In the genomic region with DNA sequence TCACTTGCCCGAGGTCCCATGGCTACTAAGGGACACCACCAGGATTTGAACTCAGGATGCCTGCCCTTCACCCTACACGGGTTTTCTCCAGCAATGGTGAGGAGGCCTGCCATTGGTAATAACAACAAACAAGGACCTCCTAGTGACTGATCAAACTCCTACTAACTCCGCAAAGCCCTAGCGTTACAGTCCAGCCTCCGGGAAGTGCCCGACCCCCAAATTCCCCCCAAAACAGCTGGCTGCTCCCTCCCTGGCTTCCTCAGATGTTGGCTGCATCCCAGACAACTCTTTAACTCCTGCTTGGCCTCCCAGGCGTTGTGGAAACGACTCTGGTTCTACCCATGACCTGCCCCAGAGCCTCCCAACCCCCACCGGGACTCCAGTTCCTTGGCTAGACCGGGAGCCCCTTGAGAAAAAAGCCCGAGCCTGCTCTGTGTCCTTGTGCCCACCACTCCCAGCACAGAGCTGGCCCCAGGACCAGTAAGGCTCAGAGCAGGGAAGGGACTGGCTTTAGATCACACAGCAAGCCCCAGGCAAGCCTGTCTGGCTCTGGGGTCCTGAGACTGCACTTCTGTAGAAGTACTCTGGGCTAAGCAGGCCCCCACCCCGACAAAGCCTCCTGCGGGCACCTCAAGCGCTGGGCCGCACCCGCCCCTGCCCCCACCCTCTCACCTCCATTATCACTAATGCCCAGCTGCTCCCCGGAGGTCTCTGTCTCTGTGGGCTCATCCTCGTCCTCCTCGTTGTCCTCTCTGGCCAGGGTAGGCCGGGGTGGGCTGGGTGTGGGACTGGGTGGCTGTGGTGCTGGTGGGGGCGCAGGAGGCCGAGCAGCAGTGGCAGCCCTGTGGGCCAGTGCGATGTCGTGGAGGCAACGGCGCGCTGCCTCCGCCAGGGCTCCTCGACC, we compare ENCODE assay signal across 16 cellular contexts. TPM values are rescaled to one million over a fixed set of nuclear protein-coding genes. Genes with fewer than 3 reads are reported as not detected.
DNase-seq lines count a peak whose midpoint lies in the region; ATAC-seq and TF ChIP-seq lines count a peak whose summit lies in the region.
"Had no signal": no experiment of that assay in that cellular context is flagged by ENCODE, and none has a peak within 500 bp of the region (broad histone marks: within the 10 kb centered on the region; RNA-seq: fewer than 3 reads in every experiment).

No MANE protein-coding gene starts in this region.

- TF ChIP-seq CTCF in osteocyte (IDR thresholded peaks at IDR 0.05) = no peak
- no peak for TF ChIP-seq CTCF in PC-3 (conservative IDR thresholded peaks at IDR 0.05; ENCODE audit: low read depth, low read length)

- H2AFZ ChIP-seq in PC-3 (ENCODE audit: low read length) = no peak overlapping the region

- no peak for DNase-seq in activated CD4-positive, alpha-beta T cell treated with anti-CD3 and anti-CD28 coated beads, Interleukin-2, amount 10 ng/mL, durations not matched to agents 24 days and 14 days
- no peak for DNase-seq in activated CD4-positive, alpha-beta T cell treated with anti-CD3 and anti-CD28 coated beads for 1 hour
- DNase-seq in osteocyte (ENCODE audit: extremely low spot score, unreplicated experiment) (no peak), PC-3 (no peak)
- DNase-seq: activated CD4-positive, alpha-beta T cell treated with anti-CD3 and anti-CD28 coated beads, Interleukin-2, amount 50 U/mL, for 4 hours; activated naive CD4-positive, alpha-beta T cell; KG1; mesendoderm; NCI-H1436; NCI-H345; posterior cingulate gyrus; tibial artery had no signal

- no peaks in the 10 kb centered on the region for H3F3A ChIP-seq in PC-3 (ENCODE audit: low read length, unreplicated experiment)

- H3K36me3 Mint-ChIP-seq in activated CD4-positive, alpha-beta T cell treated with anti-CD3 and anti-CD28 coated beads, Interleukin-2, amount 10 ng/mL, durations not matched to agents 24 days and 14 days (ENCODE audit: low read depth) = peaks cover 9% of the 10 kb centered on the region
- H3K36me3 Mint-ChIP-seq in activated T-helper 17 cell treated with anti-CD3 and anti-CD28 coated beads, Interleukin-2, amount 50 U/mL, for 72 hours (ENCODE audit: low read depth) = peaks cover 38% of the 10 kb centered on the region
- peaks cover 4% of the 10 kb centered on the region for H3K36me3 Mint-ChIP-seq in osteocyte (ENCODE audit: unreplicated experiment)

- POLR2A ChIA-PET in PC-3 (lab: Charles Lee; ENCODE audit: unreplicated experiment) = no interaction called here

- peaks cover 28% of the 10 kb centered on the region for H3K4me1 ChIP-seq in PC-3 (ENCODE audit: insufficient read depth, low read length)

- H3K4me3 Mint-ChIP-seq in activated CD4-positive, alpha-beta T cell treated with anti-CD3 and anti-CD28 coated beads, Interleukin-2, amount 10 ng/mL, durations not matched to agents 24 days and 14 days = peak overlapping the region; percentile 26
- peak overlapping the region; percentile 60 for H3K4me3 Mint-ChIP-seq in activated T-helper 17 cell treated with anti-CD3 and anti-CD28 coated beads, Interleukin-2, amount 50 U/mL, for 72 hours
- no peak overlapping the region for H3K4me3 Mint-ChIP-seq in osteocyte (ENCODE audit: unreplicated experiment)

- no TSS peak for BruUV-seq in PC-3 (replicated peaks; lab: Mats Ljungman, UMichigan)

- CTCF ChIA-PET in PC-3 (lab: Charles Lee) = no interaction called here

- no peaks in the 10 kb centered on the region for H3K9me2 ChIP-seq in PC-3 (replicated peaks; ENCODE audit: low read length)

- H3K4me2 ChIP-seq in PC-3 (ENCODE audit: low read length) = no peak overlapping the region
- H3K4me2 ChIP-seq: A549 had no signal

- H3K9me3 ChIP-seq in PC-3 (ENCODE audit: low read length) = no peaks in the 10 kb centered on the region
- H3K9me3 ChIP-seq: A549, breast epithelium, tibial artery had no signal

- H3K9me3 Mint-ChIP-seq in activated CD4-positive, alpha-beta T cell treated with anti-CD3 and anti-CD28 coated beads, Interleukin-2, amount 10 ng/mL, durations not matched to agents 24 days and 14 days = no peaks in the 10 kb centered on the region
- H3K9me3 Mint-ChIP-seq in activated T-helper 17 cell treated with anti-CD3 and anti-CD28 coated beads, Interleukin-2, amount 50 U/mL, for 72 hours = no peaks in the 10 kb centered on the region
- no peaks in the 10 kb centered on the region for H3K9me3 Mint-ChIP-seq in osteocyte (ENCODE audit: unreplicated experiment)

- peaks cover 29% of the 10 kb centered on the region for H3K79me2 ChIP-seq in PC-3 (ENCODE audit: low read length)

- H3K36me3 ChIP-seq in PC-3 (ENCODE audit: low read depth, low read length) = 0 out of 2 replicates have a peak, but pooled peaks cover 7% of the 10 kb centered on the region
- H3K36me3 ChIP-seq: breast epithelium had no signal

- H3K27ac Mint-ChIP-seq in activated CD4-positive, alpha-beta T cell treated with anti-CD3 and anti-CD28 coated beads, Interleukin-2, amount 10 ng/mL, durations not matched to agents 24 days and 14 days = peak overlapping the region; percentile 59
- H3K27ac Mint-ChIP-seq in activated T-helper 17 cell treated with anti-CD3 and anti-CD28 coated beads, Interleukin-2, amount 50 U/mL, for 72 hours = peak overlapping the region; percentile 83
- H3K27ac Mint-ChIP-seq in osteocyte (ENCODE audit: unreplicated experiment) = peak overlapping the region; percentile 50

- no peak overlapping the region for H3K4me3 ChIP-seq in PC-3 (ENCODE audit: low read length)
- H3K4me3 ChIP-seq: A549, breast epithelium, tibial artery had no signal

- H3K27me3 ChIP-seq in PC-3 (ENCODE audit: low read length) = no peaks in the 10 kb centered on the region
- H3K27me3 ChIP-seq: breast epithelium, tibial artery had no signal

- intact Hi-C loops in activated CD4-positive, alpha-beta T cell treated with anti-CD3 and anti-CD28 coated beads, Interleukin-2, amount 10 ng/mL, durations not matched to agents 24 days and 14 days (cut with micrococcal nuclease) = loop anchor here (10.0 kb wide), 1 partner anchor 112 kb away; no protein-coding TSS in a partner anchor
- intact Hi-C loops in PC-3 (cut with micrococcal nuclease) = no loop called here

- no peak overlapping the region for H3K9ac ChIP-seq in PC-3 (ENCODE audit: low read length)

- H3K4me1 Mint-ChIP-seq in activated CD4-positive, alpha-beta T cell treated with anti-CD3 and anti-CD28 coated beads, Interleukin-2, amount 10 ng/mL, durations not matched to agents 24 days and 14 days = peaks cover 34% of the 10 kb centered on the region
- H3K4me1 Mint-ChIP-seq in activated T-helper 17 cell treated with anti-CD3 and anti-CD28 coated beads, Interleukin-2, amount 50 U/mL, for 72 hours = peaks cover 17% of the 10 kb centered on the region
- H3K4me1 Mint-ChIP-seq in osteocyte (ENCODE audit: unreplicated experiment) = peaks cover 26% of the 10 kb centered on the region

- H3K27me3 Mint-ChIP-seq in activated CD4-positive, alpha-beta T cell treated with anti-CD3 and anti-CD28 coated beads, Interleukin-2, amount 10 ng/mL, durations not matched to agents 24 days and 14 days = no peaks in the 10 kb centered on the region
- H3K27me3 Mint-ChIP-seq in activated T-helper 17 cell treated with anti-CD3 and anti-CD28 coated beads, Interleukin-2, amount 50 U/mL, for 72 hours = no peaks in the 10 kb centered on the region
- no peaks in the 10 kb centered on the region for H3K27me3 Mint-ChIP-seq in osteocyte (ENCODE audit: unreplicated experiment)

- H3K27ac ChIP-seq in PC-3 (ENCODE audit: low read length) = no peak overlapping the region
- H3K27ac ChIP-seq: A549, breast epithelium, tibial artery had no signal

- H4K20me1 ChIP-seq in PC-3 (ENCODE audit: low read length) = no peaks in the 10 kb centered on the region

- ATAC-seq in activated T-helper 17 cell treated with anti-CD3 and anti-CD28 coated beads, Interleukin-2, amount 50 U/mL, for 72 hours (replicated peaks) = no peak
- no peak for ATAC-seq in GM18517 (IDR thresholded peaks at IDR 0.05; ENCODE audit: unreplicated experiment)
- no peak for ATAC-seq in PC-3
- ATAC-seq: A549 had no signal

RNA-seq across cellular contexts. Expression of a gene that starts 4.7 kb away (rescaled TPM):
- total RNA-seq in activated CD4-positive, alpha-beta T cell treated with anti-CD3 and anti-CD28 coated beads, Interleukin-2, amount 10 ng/mL, durations not matched to agents 24 days and 14 days = 31.5 and 33.5 TPM in 2 replicates
- 10 to 100 TPM; 33.8 to 72.8 TPM for total RNA-seq in activated T-helper 17 cell treated with anti-CD3 and anti-CD28 coated beads, Interleukin-2, amount 50 U/mL, for 72 hours
- total RNA-seq in osteocyte (59.7 and 61.2 TPM in 2 replicates), PC-3 (2014; rRNA removed) (42.3 and 61.0 TPM in 2 replicates)

RNA-seq across cellular contexts. Expression of a gene that starts 5.0 kb away (rescaled TPM):
- 36.5 and 36.8 TPM in 2 replicates for total RNA-seq in activated CD4-positive, alpha-beta T cell treated with anti-CD3 and anti-CD28 coated beads, Interleukin-2, amount 10 ng/mL, durations not matched to agents 24 days and 14 days
- total RNA-seq in activated T-helper 17 cell treated with anti-CD3 and anti-CD28 coated beads, Interleukin-2, amount 50 U/mL, for 72 hours = 10 to 100 TPM; 21.4 to 57.4 TPM
- 69.2 and 71.9 TPM in 2 replicates for total RNA-seq in osteocyte
- 17.8 and 18.8 TPM in 2 replicates for total RNA-seq in PC-3 (2014; rRNA removed)

RNA-seq across cellular contexts. Expression of a gene that starts 5.1 kb away (rescaled TPM):
- 123 and 124 TPM in 2 replicates for total RNA-seq in activated CD4-positive, alpha-beta T cell treated with anti-CD3 and anti-CD28 coated beads, Interleukin-2, amount 10 ng/mL, durations not matched to agents 24 days and 14 days
- 100 to 1,000 TPM; 100 to 111 TPM for total RNA-seq in activated T-helper 17 cell treated with anti-CD3 and anti-CD28 coated beads, Interleukin-2, amount 50 U/mL, for 72 hours
- 68.3 and 76.4 TPM in 2 replicates for total RNA-seq in osteocyte
- 141 and 172 TPM in 2 replicates for total RNA-seq in PC-3 (2014; rRNA removed)

RNA-seq across cellular contexts. Expression of a gene that starts 21.5 kb away (rescaled TPM):
- 121 and 124 TPM in 2 replicates for total RNA-seq in activated CD4-positive, alpha-beta T cell treated with anti-CD3 and anti-CD28 coated beads, Interleukin-2, amount 10 ng/mL, durations not matched to agents 24 days and 14 days
- 100 to 1,000 TPM in 1 of 2 donors, 10 to 100 TPM in 1; 82.7 to 109 TPM for total RNA-seq in activated T-helper 17 cell treated with anti-CD3 and anti-CD28 coated beads, Interleukin-2, amount 50 U/mL, for 72 hours
- total RNA-seq in osteocyte = 266 and 295 TPM in 2 replicates
- total RNA-seq in PC-3 (2014; rRNA removed) = 138 and 148 TPM in 2 replicates

RNA-seq across cellular contexts. Expression of a gene that starts 24.2 kb away (rescaled TPM):
- 40.4 and 41.4 TPM in 2 replicates for total RNA-seq in activated CD4-positive, alpha-beta T cell treated with anti-CD3 and anti-CD28 coated beads, Interleukin-2, amount 10 ng/mL, durations not matched to agents 24 days and 14 days
- 100 to 1,000 TPM in 1 of 2 donors, 10 to 100 TPM in 1; 42.0 to 177 TPM for total RNA-seq in activated T-helper 17 cell treated with anti-CD3 and anti-CD28 coated beads, Interleukin-2, amount 50 U/mL, for 72 hours
- 0.55 TPM in 1 of 2 replicates, not detected in the other for total RNA-seq in osteocyte
- total RNA-seq in PC-3 (2014; rRNA removed) = 0.29 and 2.2 TPM in 2 replicates
